8 cellular contexts compared by ENCODE assay signal in the genomic region with DNA sequence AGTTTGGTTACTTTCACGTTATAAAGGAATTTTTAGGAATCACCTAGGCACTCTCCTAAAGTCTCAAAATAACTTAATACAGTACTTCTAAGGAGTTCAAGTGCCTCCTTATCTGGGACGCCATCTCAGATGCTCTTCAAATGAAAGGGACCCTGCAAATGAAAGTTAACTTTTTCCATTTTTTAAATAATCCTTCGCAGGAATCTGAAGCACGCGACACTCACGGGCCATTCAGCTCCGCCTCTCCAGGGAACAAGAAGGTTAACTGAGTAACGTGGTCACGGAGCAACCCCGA. TPM values are rescaled to one million over a fixed set of nuclear protein-coding genes. Genes with fewer than 3 reads are reported as not detected.
DNase-seq lines count a peak whose midpoint lies in the region; ATAC-seq and TF ChIP-seq lines count a peak whose summit lies in the region.

No MANE protein-coding gene starts in this region.

- CTCF ChIA-PET in activated naive CD4-positive, alpha-beta T cell treated with anti-CD3 and anti-CD28 coated beads for 36 hours (lab: Charles Lee): no interaction called here

- H3K4me1 ChIP-seq in left lung: peaks cover 7 to 48% of the 10 kb centered on the region in 2 donors

- H3K36me3 ChIP-seq in left lung: no peaks in the 10 kb centered on the region

- peak overlapping the region; percentile 93 to 94 for H3K27ac ChIP-seq in left lung

- H3K36me3 Mint-ChIP-seq in activated naive CD4-positive, alpha-beta T cell treated with anti-CD3 and anti-CD28 coated beads for 36 hours (ENCODE audit: low read depth): peaks cover 12% of the 10 kb centered on the region
- peaks cover 34% of the 10 kb centered on the region for H3K36me3 Mint-ChIP-seq in activated naive CD8-positive, alpha-beta T cell treated with anti-CD3 and anti-CD28 coated beads for 36 hours
- H3K36me3 Mint-ChIP-seq in type B pancreatic cell: peaks cover 10% of the 10 kb centered on the region

- H3K4me3 ChIP-seq in left lung: peak overlapping the region; percentile 64 to 91

- H3K9me3 ChIP-seq in left lung: no peaks in the 10 kb centered on the region

- peak overlapping the region; percentile 98 for H3K27ac Mint-ChIP-seq in activated naive CD4-positive, alpha-beta T cell treated with anti-CD3 and anti-CD28 coated beads for 36 hours
- peak overlapping the region; percentile 98 for H3K27ac Mint-ChIP-seq in activated naive CD8-positive, alpha-beta T cell treated with anti-CD3 and anti-CD28 coated beads for 36 hours
- H3K27ac Mint-ChIP-seq in type B pancreatic cell: peak overlapping the region; percentile 99

- H3K27me3 ChIP-seq in left lung: no peaks in the 10 kb centered on the region

- peaks cover 55% of the 10 kb centered on the region for H3K4me1 Mint-ChIP-seq in activated naive CD4-positive, alpha-beta T cell treated with anti-CD3 and anti-CD28 coated beads for 36 hours (ENCODE audit: low read depth)
- peaks cover 60% of the 10 kb centered on the region for H3K4me1 Mint-ChIP-seq in activated naive CD8-positive, alpha-beta T cell treated with anti-CD3 and anti-CD28 coated beads for 36 hours
- peaks cover 42% of the 10 kb centered on the region for H3K4me1 Mint-ChIP-seq in type B pancreatic cell (ENCODE audit: unreplicated experiment)

- no peaks in the 10 kb centered on the region for H3K27me3 Mint-ChIP-seq in activated naive CD4-positive, alpha-beta T cell treated with anti-CD3 and anti-CD28 coated beads for 36 hours (ENCODE audit: low read depth)
- peaks cover 4% of the 10 kb centered on the region for H3K27me3 Mint-ChIP-seq in activated naive CD8-positive, alpha-beta T cell treated with anti-CD3 and anti-CD28 coated beads for 36 hours
- no peaks in the 10 kb centered on the region for H3K27me3 Mint-ChIP-seq in type B pancreatic cell

- TF ChIP-seq CTCF in left lung (IDR thresholded peaks at IDR 0.05) (no peak), type B pancreatic cell (conservative IDR thresholded peaks at IDR 0.05) (no peak)

- no peak for ATAC-seq in left lung
- no peak for ATAC-seq in HG02973 (IDR thresholded peaks at IDR 0.05; ENCODE audit: unreplicated experiment)

- intact Hi-C loops in activated naive CD4-positive, alpha-beta T cell treated with anti-CD3 and anti-CD28 coated beads for 36 hours (cut with micrococcal nuclease): loop anchor here (10.0 kb wide), 1 partner anchor 1099 kb away; no protein-coding TSS in a partner anchor
- intact Hi-C loops in left lung (cut with DNase I): no loop called here

- no peak for DNase-seq in activated naive CD4-positive, alpha-beta T cell treated with anti-CD3 and anti-CD28 coated beads for 36 hours
- no peak for DNase-seq in activated naive CD4-positive, alpha-beta T cell (lab: John Stamatoyannopoulos, UW)
- no peak for DNase-seq in activated naive CD8-positive, alpha-beta T cell treated with anti-CD3 and anti-CD28 coated beads for 36 hours
- DNase-seq in left lung: no peak
- DNase-seq in type B pancreatic cell (ENCODE audit: extremely low spot score, unreplicated experiment): no peak
- no peak for DNase-seq in central memory CD4-positive, alpha-beta T cell
- no peak for DNase-seq in hepatic stellate cell (ENCODE audit: low spot score)

- no peaks in the 10 kb centered on the region for H3K9me3 Mint-ChIP-seq in activated naive CD4-positive, alpha-beta T cell treated with anti-CD3 and anti-CD28 coated beads for 36 hours
- no peaks in the 10 kb centered on the region for H3K9me3 Mint-ChIP-seq in activated naive CD8-positive, alpha-beta T cell treated with anti-CD3 and anti-CD28 coated beads for 36 hours
- H3K9me3 Mint-ChIP-seq in type B pancreatic cell: no peaks in the 10 kb centered on the region

- peak overlapping the region; percentile 98 for H3K4me3 Mint-ChIP-seq in activated naive CD4-positive, alpha-beta T cell treated with anti-CD3 and anti-CD28 coated beads for 36 hours
- H3K4me3 Mint-ChIP-seq in activated naive CD8-positive, alpha-beta T cell treated with anti-CD3 and anti-CD28 coated beads for 36 hours: peak overlapping the region; percentile 99
- H3K4me3 Mint-ChIP-seq in type B pancreatic cell: peak overlapping the region; percentile 99

RNA-seq across cellular contexts. Expression of gene ZC3H15, which starts 0.5 kb away (rescaled TPM):
- 10 to 100 TPM; 92.2 to 93.3 TPM for total RNA-seq in activated naive CD4-positive, alpha-beta T cell treated with anti-CD3 and anti-CD28 coated beads for 36 hours
- total RNA-seq in activated naive CD8-positive, alpha-beta T cell treated with anti-CD3 and anti-CD28 coated beads for 36 hours: 100 to 1,000 TPM; 116 to 123 TPM
- 10 to 100 TPM; 43.4 to 51.4 TPM for total RNA-seq in left lung
- 56.5 and 67.2 TPM in 2 replicates for total RNA-seq in type B pancreatic cell (ENCODE audit: low replicate concordance)
